Comparison of ENCODE assay signal across 13 cellular contexts in the genomic region with DNA sequence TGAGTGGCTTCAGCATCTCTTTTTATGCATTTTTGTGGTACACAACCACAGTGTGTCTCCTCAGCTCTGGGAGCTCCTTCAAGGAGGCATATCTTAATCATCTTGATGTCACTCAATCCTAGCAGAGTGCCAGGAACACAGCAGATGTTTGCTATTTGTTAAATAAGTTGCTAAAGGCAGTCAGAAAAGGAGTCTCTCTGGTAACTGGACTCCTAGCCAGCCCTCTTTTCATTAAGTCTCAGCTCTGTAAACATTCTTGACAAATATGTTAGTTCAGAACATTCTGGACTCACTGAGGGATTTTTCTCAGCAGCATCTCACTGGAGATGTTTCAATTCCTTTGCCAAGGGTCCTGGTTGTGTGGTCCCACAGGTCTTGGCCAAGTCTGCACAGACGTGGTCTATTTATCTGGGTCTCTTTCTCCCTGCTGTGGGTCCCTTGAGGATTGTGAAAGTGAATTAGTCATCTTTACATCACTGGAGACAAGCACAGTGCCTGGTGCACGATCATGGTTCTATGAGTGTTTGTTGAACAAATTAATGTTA. TPM values are rescaled to one million over a fixed set of nuclear protein-coding genes. Genes with fewer than 3 reads are reported as not detected.
A peak's percentile ranks its signal among the peaks of the same experiment; 100 is the strongest.
DNase-seq lines count a peak whose midpoint lies in the region; ATAC-seq and TF ChIP-seq lines count a peak whose summit lies in the region.
"Had no signal": no experiment of that assay in that cellular context is flagged by ENCODE, and none has a peak within 500 bp of the region (broad histone marks: within the 10 kb centered on the region; RNA-seq: fewer than 3 reads in every experiment).

No MANE protein-coding gene starts in this region.

- no peak overlapping the region for H3K56ac ChIP-seq in H9 (ENCODE audit: insufficient read length, low read depth, low read length)

- H2BK12ac ChIP-seq in H9 (ENCODE audit: insufficient read length, low read depth, low read length), result no peak overlapping the region

- H2AK5ac ChIP-seq in H9 (ENCODE audit: insufficient read length, low read length), result no peak overlapping the region

- peak overlapping the region in 1 of 2 donors; percentile 17 for H3K4me3 Mint-ChIP-seq in activated T-cell treated with anti-CD3 and anti-CD28 coated beads, Interleukin-2, amount 50 U/mL, for 72 hours
- H3K4me3 Mint-ChIP-seq in activated naive CD8-positive, alpha-beta T cell treated with anti-CD3 and anti-CD28 coated beads, Interleukin-2, amount 50 U/mL, for 24 hours, result no peak overlapping the region
- H3K4me3 Mint-ChIP-seq in H9, result no peak overlapping the region
- H3K4me3 Mint-ChIP-seq: activated CD4-positive, alpha-beta T cell treated with anti-CD3 and anti-CD28 coated beads, Interleukin-2, amount 10 ng/mL, durations not matched to agents 24 days and 14 days had no signal

- peaks cover 9 to 18% of the 10 kb centered on the region in 2 donors for H3K9me3 Mint-ChIP-seq in activated T-cell treated with anti-CD3 and anti-CD28 coated beads, Interleukin-2, amount 50 U/mL, for 72 hours
- peaks cover 30% of the 10 kb centered on the region for H3K9me3 Mint-ChIP-seq in activated naive CD8-positive, alpha-beta T cell treated with anti-CD3 and anti-CD28 coated beads, Interleukin-2, amount 50 U/mL, for 24 hours
- peaks cover 78% of the 10 kb centered on the region in 2 experiments for H3K9me3 Mint-ChIP-seq in H9

- H3K4ac ChIP-seq in H9 (ENCODE audit: low read depth, low read length), result no peak overlapping the region

- ATAC-seq in activated T-cell treated with anti-CD3 and anti-CD28 coated beads, Interleukin-2, amount 50 U/mL, for 72 hours (replicated peaks in 1 of 2), result peak; percentile 64 to 71
- peak; percentile 57 for ATAC-seq in activated naive CD8-positive, alpha-beta T cell treated with anti-CD3 and anti-CD28 coated beads, Interleukin-2, amount 50 U/mL, for 24 hours
- ATAC-seq in right cardiac atrium (peak; percentile 70 to 81), HG02884 (IDR thresholded peaks at IDR 0.05; ENCODE audit: unreplicated experiment) (no peak)
- ATAC-seq: left colon had no signal

- H3K23ac ChIP-seq in H9 (ENCODE audit: insufficient read length, low read depth, low read length), result no peak overlapping the region

- no peak overlapping the region for H3K18ac ChIP-seq in H9 (ENCODE audit: insufficient read length, low read depth, low read length)

- no peaks in the 10 kb centered on the region for H4K20me1 ChIP-seq in H9 (ENCODE audit: control insufficient read depth, insufficient read depth, insufficient read length)

- intact Hi-C loops in right cardiac atrium (cut with DNase I), result no loop called here
- intact Hi-C loops in tibial artery (cut with DNase I; ENCODE audit: low total_unique reads), result no loop called here

- peaks cover 25 to 51% of the 10 kb centered on the region in 2 donors for H3K36me3 Mint-ChIP-seq in activated T-cell treated with anti-CD3 and anti-CD28 coated beads, Interleukin-2, amount 50 U/mL, for 72 hours (ENCODE audit: insufficient read depth in 2 of 2)
- peaks cover 16% of the 10 kb centered on the region for H3K36me3 Mint-ChIP-seq in activated naive CD8-positive, alpha-beta T cell treated with anti-CD3 and anti-CD28 coated beads, Interleukin-2, amount 50 U/mL, for 24 hours (ENCODE audit: low read depth)
- H3K36me3 Mint-ChIP-seq in H9 (ENCODE audit: insufficient read depth in 1 of 3, low read depth in 3 of 3), result peaks cover 27 to 47% (median 35%) of the 10 kb centered on the region in 3 experiments

- H2BK5ac ChIP-seq in H9 (ENCODE audit: insufficient read length, low read length), result no peak overlapping the region

- H3K79me1 ChIP-seq in H9 (ENCODE audit: insufficient read depth, low read depth, low read length, poor library complexity, severe bottlenecking), result no peaks in the 10 kb centered on the region

- H3K4me2 ChIP-seq in H9 (ENCODE audit: insufficient read depth, insufficient read length, low read length), result no peak overlapping the region

- no peak overlapping the region for H3T11ph ChIP-seq in H9 (ENCODE audit: low read length)

- no peak overlapping the region for H3K14ac ChIP-seq in H9 (ENCODE audit: insufficient read depth, low read length)

- no peak for DNase-seq in activated T-cell treated with anti-CD3 and anti-CD28 coated beads, Interleukin-2, amount 50 U/mL, for 72 hours
- DNase-seq in activated T-cell treated with anti-CD3 and anti-CD28 coated beads for 4 hours (no peak), right cardiac atrium (peak in 1 of 3 donors; percentile 56), tibial artery (peak; percentile 52 to 65), H9 (no peak), NCI-H82 treated with DMSO at 0.1 percent for 48 hours (lab: John Stamatoyannopoulos, UW; ENCODE audit: unreplicated experiment) (no peak)
- DNase-seq in activated naive CD8-positive, alpha-beta T cell treated with anti-CD3 and anti-CD28 coated beads, Interleukin-2, amount 50 U/mL, for 24 hours, result no peak
- DNase-seq: activated CD4-positive, alpha-beta T cell treated with anti-CD3 and anti-CD28 coated beads, Interleukin-2, amount 10 ng/mL, durations not matched to agents 24 days and 14 days; adrenal gland; left colon; NCI-H774 had no signal

- peaks cover 40% of the 10 kb centered on the region for H3K4me1 Mint-ChIP-seq in activated T-cell treated with anti-CD3 and anti-CD28 coated beads, Interleukin-2, amount 50 U/mL, for 72 hours (ENCODE audit: low read depth)
- peaks cover 29% of the 10 kb centered on the region for H3K4me1 Mint-ChIP-seq in activated naive CD8-positive, alpha-beta T cell treated with anti-CD3 and anti-CD28 coated beads, Interleukin-2, amount 50 U/mL, for 24 hours
- no peaks in the 10 kb centered on the region for H3K4me1 Mint-ChIP-seq in H9

- no peak overlapping the region for H4K91ac ChIP-seq in H9 (ENCODE audit: insufficient read length, low read depth, low read length)

- H3K27me3 Mint-ChIP-seq in activated T-cell treated with anti-CD3 and anti-CD28 coated beads, Interleukin-2, amount 50 U/mL, for 72 hours (ENCODE audit: low read depth), result peaks cover 12% of the 10 kb centered on the region
- H3K27me3 Mint-ChIP-seq in activated naive CD8-positive, alpha-beta T cell treated with anti-CD3 and anti-CD28 coated beads, Interleukin-2, amount 50 U/mL, for 24 hours, result no peaks in the 10 kb centered on the region
- peaks cover 8% of the 10 kb centered on the region for H3K27me3 Mint-ChIP-seq in H9 (ENCODE audit: low read depth)
- H3K27me3 Mint-ChIP-seq: activated CD4-positive, alpha-beta T cell treated with anti-CD3 and anti-CD28 coated beads, Interleukin-2, amount 10 ng/mL, durations not matched to agents 24 days and 14 days had no signal

- H3K4me1 ChIP-seq in right cardiac atrium (ENCODE audit: control insufficient read depth, insufficient read depth, low read length) (no peaks in the 10 kb centered on the region), tibial artery (peaks cover 0 to 10% (median 0%) of the 10 kb centered on the region in 4 donors), H9 (ENCODE audit: insufficient read depth, low read length) (no peaks in the 10 kb centered on the region)

- H4K5ac ChIP-seq in H9 (ENCODE audit: insufficient read length, low read depth, low read length), result no peak overlapping the region

- no peak overlapping the region for H3K4me3 ChIP-seq in right cardiac atrium (ENCODE audit: low read length)
- no peak overlapping the region for H3K4me3 ChIP-seq in tibial artery
- H3K4me3 ChIP-seq: adrenal gland had no signal

- no peaks in the 10 kb centered on the region for H3K23me2 ChIP-seq in H9 (ENCODE audit: insufficient read length, low read depth, low read length, poor library complexity, severe bottlenecking)

- H2BK20ac ChIP-seq in H9 (ENCODE audit: low read depth, low read length, poor library complexity, severe bottlenecking), result no peak overlapping the region

- H2BK120ac ChIP-seq in H9 (ENCODE audit: low read depth, low read length, poor library complexity, severe bottlenecking), result no peak overlapping the region

- no peak overlapping the region for H2AFZ ChIP-seq in H9 (ENCODE audit: low read length)

- no peaks in the 10 kb centered on the region for H3K79me2 ChIP-seq in H9 (ENCODE audit: insufficient read depth, low read length)

- H2BK15ac ChIP-seq in H9 (ENCODE audit: low read depth, low read length), result no peak overlapping the region

- H3K27ac Mint-ChIP-seq in activated T-cell treated with anti-CD3 and anti-CD28 coated beads, Interleukin-2, amount 50 U/mL, for 72 hours, result peak overlapping the region; percentile 42
- peak overlapping the region; percentile 35 for H3K27ac Mint-ChIP-seq in activated naive CD8-positive, alpha-beta T cell treated with anti-CD3 and anti-CD28 coated beads, Interleukin-2, amount 50 U/mL, for 24 hours
- no peak overlapping the region for H3K27ac Mint-ChIP-seq in H9
- H3K27ac Mint-ChIP-seq: activated CD4-positive, alpha-beta T cell treated with anti-CD3 and anti-CD28 coated beads, Interleukin-2, amount 10 ng/mL, durations not matched to agents 24 days and 14 days had no signal

- no peaks in the 10 kb centered on the region for H3K27me3 ChIP-seq in right cardiac atrium (ENCODE audit: control insufficient read depth, insufficient read depth)
- no peaks in the 10 kb centered on the region for H3K27me3 ChIP-seq in tibial artery
- H3K27me3 ChIP-seq in H9 (ENCODE audit: insufficient read depth, low read length), result no peaks in the 10 kb centered on the region
- H3K27me3 ChIP-seq: adrenal gland had no signal

- no peak for TF ChIP-seq CTCF in tibial artery (IDR thresholded peaks at IDR 0.05)
- no peak for TF ChIP-seq CTCF in H9 (conservative IDR thresholded peaks at IDR 0.05)

- H3K27ac ChIP-seq in right cardiac atrium (ENCODE audit: low read length), result no peak overlapping the region
- peak overlapping the region in 1 of 2 donors; percentile 33 for H3K27ac ChIP-seq in tibial artery
- no peak overlapping the region for H3K27ac ChIP-seq in H9 (ENCODE audit: insufficient read length, low read depth, low read length)

- no peaks in the 10 kb centered on the region for H3K36me3 ChIP-seq in tibial artery
- H3K36me3 ChIP-seq: adrenal gland had no signal

- 50% methylated on average over 2 of the region's 2 CpGs for WGBS in right cardiac atrium
- WGBS in H9 (ENCODE audit: extremely low coverage, insufficient read length, low lambda C conversion rate), result no CpG with 5 or more reads among the region's 2 CpGs

- H3K9ac ChIP-seq in H9 (ENCODE audit: extremely low read depth, insufficient read length, low read length), result no peak overlapping the region

- H3K9me3 ChIP-seq in right cardiac atrium (ENCODE audit: control insufficient read depth, low read length) (no peaks in the 10 kb centered on the region), tibial artery (peaks cover 0 to 18% (median 8%) of the 10 kb centered on the region in 3 donors), H9 (ENCODE audit: control insufficient read depth, low read depth, low read length) (peaks cover 13% of the 10 kb centered on the region)

- no peak overlapping the region for H4K8ac ChIP-seq in H9 (replicated peaks; ENCODE audit: insufficient read length, low read depth, low read length)

RNA-seq across cellular contexts. Expression of a gene that starts 20.3 kb away (rescaled TPM):
- total RNA-seq in activated T-cell treated with anti-CD3 and anti-CD28 coated beads, Interleukin-2, amount 50 U/mL, for 72 hours, result under 1 TPM in 1 of 2 donors, not detected in 1; 0.09 TPM
- not detected for total RNA-seq in right cardiac atrium
- polyA plus RNA-seq in right cardiac atrium, result 0.02 TPM
- total RNA-seq in H9 (2021), result 0.09 TPM in 1 of 2 replicates, not detected in the other
- total RNA-seq: activated CD4-positive, alpha-beta T cell treated with anti-CD3 and anti-CD28 coated beads, Interleukin-2, amount 10 ng/mL, durations not matched to agents 24 days and 14 days; endothelial cell of umbilical vein had no signal
- polyA plus RNA-seq: endothelial cell of umbilical vein had no signal

Comparison
In these comparisons a context has a peak if more than half of its experiments do, and no peak if none do; other contexts are left out.
1. DNase-seq: peak in tibial artery (2 of 2); none in activated T-cell treated with anti-CD3 and anti-CD28 coated beads, Interleukin-2, amount 50 U/mL, for 72 hours (0 of 2), activated T-cell treated with anti-CD3 and anti-CD28 coated beads for 4 hours (single experiment), activated naive CD8-positive, alpha-beta T cell treated with anti-CD3 and anti-CD28 coated beads, Interleukin-2, amount 50 U/mL, for 24 hours (single experiment), H9 (single experiment) and NCI-H82 treated with DMSO at 0.1 percent for 48 hours (single experiment).
2. H3K27ac Mint-ChIP-seq: peak in activated T-cell treated with anti-CD3 and anti-CD28 coated beads, Interleukin-2, amount 50 U/mL, for 72 hours (single experiment) and activated naive CD8-positive, alpha-beta T cell treated with anti-CD3 and anti-CD28 coated beads, Interleukin-2, amount 50 U/mL, for 24 hours (single experiment); none in H9 (0 of 3).